Comparison of ENCODE assay signal across 8 cellular contexts in the genomic region with DNA sequence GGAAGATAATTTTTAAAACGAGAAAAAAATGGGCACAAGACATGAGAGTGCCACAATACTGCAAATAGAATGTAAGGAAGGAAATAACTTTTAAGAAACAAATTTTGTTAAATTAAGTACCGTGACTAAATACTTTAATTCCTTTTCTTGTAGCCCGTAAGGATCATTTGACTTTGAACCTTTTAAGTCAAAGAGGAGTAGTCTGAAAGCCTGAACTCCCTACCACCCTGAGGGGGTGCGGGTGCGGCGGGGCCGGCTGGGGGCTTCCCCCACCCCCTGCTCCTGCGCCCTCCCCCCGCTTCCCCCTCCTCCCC. TPM values are rescaled to one million over a fixed set of nuclear protein-coding genes. Genes with fewer than 3 reads are reported as not detected.
DNase-seq lines count a peak whose midpoint lies in the region; TF ChIP-seq lines count a peak whose summit lies in the region.

No MANE protein-coding gene starts in this region.

- no peaks in the 10 kb centered on the region; the same call in 1 of the 2 replicates for H3K27me3 ChIP-seq in GM06990 (replicated peaks; ENCODE audit: control insufficient read depth, insufficient read depth, low read length)

- in situ Hi-C loops in GM13977 (cut with MboI; ENCODE audit: low pct_unique_long_range_greater_than_20kb, low sequenced_read_pairs, unreplicated experiment): no loop called here

- DNase-seq in GM06990 (ENCODE audit: extremely low read depth, insufficient read length): no peak
- DNase-seq in foreskin fibroblast: no peak
- peak; percentile 27 for DNase-seq in renal cortical epithelial cell (ENCODE audit: low read depth)
- DNase-seq in AG20443 (ENCODE audit: low spot score): no peak
- no peak for DNase-seq in SIG-M5 treated with dmso at 0.1 percent for 504 hours (lab: John Stamatoyannopoulos, UW; ENCODE audit: unreplicated experiment)
- DNase-seq in GM13977 (ENCODE audit: low spot score): no peak
- no peak for DNase-seq in islet precursor cell

- H3K36me3 ChIP-seq in GM06990 (ENCODE audit: control insufficient read depth, insufficient read depth, low read length): no peaks in the 10 kb centered on the region

- no peak for TF ChIP-seq CTCF in GM06990 (IDR thresholded peaks at IDR 0.05; ENCODE audit: insufficient read depth, low read length, poor library complexity, severe bottlenecking)
- no peak for TF ChIP-seq CTCF in WI38 (IDR thresholded peaks at IDR 0.05; ENCODE audit: low read depth, low read length)
- TF ChIP-seq CTCF in foreskin fibroblast (IDR thresholded peaks at IDR 0.05; ENCODE audit: low read depth, low read length): no peak
- TF ChIP-seq CTCF in GM13977 (IDR thresholded peaks at IDR 0.05; ENCODE audit: extremely low read depth, insufficient read depth, missing control alignments): no peak

- peak overlapping the region; percentile 56; the same call in 1 of the 2 replicates for H3K4me3 ChIP-seq in GM06990 (replicated peaks; ENCODE audit: low read depth, low read length)
- H3K4me3 ChIP-seq in WI38 (ENCODE audit: low read depth, low read length): peak overlapping the region; percentile 76
- H3K4me3 ChIP-seq in foreskin fibroblast (ENCODE audit: low read depth in 1 of 2, low read length in 2 of 2): peak overlapping the region; percentile 59 to 80

RNA-seq across cellular contexts. Expression of a gene that starts 0.2 kb away (rescaled TPM):
- total RNA-seq in renal cortical epithelial cell: 41.0 and 43.4 TPM in 2 replicates
